In the genomic region with DNA sequence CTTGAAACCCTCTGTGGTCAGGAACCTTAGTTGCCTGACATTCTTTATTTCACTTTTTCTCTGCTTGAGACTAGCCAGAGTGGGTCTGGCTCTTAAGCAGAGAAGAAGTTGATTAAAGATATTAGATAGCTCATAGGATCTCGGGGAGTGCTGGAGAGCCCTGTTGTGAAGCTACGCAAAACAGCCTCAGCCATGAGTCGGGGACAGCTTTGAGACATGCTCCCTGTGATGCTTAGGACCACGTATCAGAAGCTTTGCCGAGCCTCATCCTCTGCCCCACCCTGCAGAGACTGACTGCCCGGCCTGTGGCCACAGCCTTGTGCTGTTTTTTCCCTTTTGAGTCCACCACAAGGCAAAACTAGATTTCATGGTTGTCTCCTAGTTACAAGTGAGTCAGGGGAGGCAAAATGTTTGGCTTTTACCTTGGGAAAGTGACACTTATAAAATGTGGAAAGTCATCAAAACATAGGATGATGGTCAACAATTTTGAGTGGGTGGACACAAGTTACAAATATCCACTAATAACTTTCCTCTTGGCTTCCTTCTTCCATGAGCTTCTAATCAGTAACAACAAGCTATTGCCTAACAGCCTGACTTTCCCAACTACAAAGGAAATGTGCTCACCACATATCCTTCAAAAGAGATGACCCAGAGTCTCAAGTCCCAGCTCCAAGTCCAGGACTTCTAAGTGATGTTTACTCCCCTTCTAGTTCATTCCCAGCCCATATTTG, we compare ENCODE assay signal across 8 cellular contexts.
DNase-seq lines count a peak whose midpoint lies in the region; ATAC-seq, FAIRE-seq and TF ChIP-seq lines count a peak whose summit lies in the region.
"Had no signal": no experiment of that assay in that cellular context is flagged by ENCODE, and none has a peak within 500 bp of the region (broad histone marks: within the 10 kb centered on the region; RNA-seq: fewer than 3 reads in every experiment).

No MANE protein-coding gene starts in this region.

- H3K27me3 Mint-ChIP-seq in activated CD4-positive, alpha-beta memory T cell treated with anti-CD3 and anti-CD28 coated beads, Interleukin-2, amount 10 ng/mL, durations not matched to agents 7 days and 5 days, result no peaks in the 10 kb centered on the region
- H3K27me3 Mint-ChIP-seq in GM23338 (ENCODE audit: insufficient read depth, low read depth, poor library complexity), result no peaks in the 10 kb centered on the region

- intact Hi-C loops in lower lobe of right lung (cut with DNase I), result no loop called here

- H3K4me1 Mint-ChIP-seq in activated CD4-positive, alpha-beta memory T cell treated with anti-CD3 and anti-CD28 coated beads, Interleukin-2, amount 10 ng/mL, durations not matched to agents 7 days and 5 days, result peaks cover 45% of the 10 kb centered on the region
- peaks cover 10% of the 10 kb centered on the region for H3K4me1 Mint-ChIP-seq in GM23338

- no peak for TF ChIP-seq EP300 in upper lobe of left lung (IDR thresholded peaks at IDR 0.05)

- H3K79me2 ChIP-seq in GM23338 (replicated peaks; ENCODE audit: insufficient read depth), result no peaks in the 10 kb centered on the region

- TF ChIP-seq CTCF in coronary artery (IDR thresholded peaks at IDR 0.05), result no peak
- TF ChIP-seq CTCF in lower lobe of right lung (IDR thresholded peaks at IDR 0.05), result no peak
- no peak for TF ChIP-seq CTCF in upper lobe of left lung (IDR thresholded peaks at IDR 0.05)
- TF ChIP-seq CTCF in GM23338 (conservative IDR thresholded peaks at IDR 0.05; ENCODE audit: low read depth in 2 of 2), result no peak

- no peak overlapping the region for H2AFZ ChIP-seq in GM23338

- peak; percentile 65 to 70 for ATAC-seq in lower lobe of right lung
- ATAC-seq in upper lobe of left lung (ENCODE audit: low FRiP score in 2 of 2), result peak; percentile 68 to 96
- no peak for ATAC-seq in GM23338

- H3K27ac ChIP-seq in coronary artery (peak overlapping the region; percentile 78 to 82), lower lobe of right lung (peak overlapping the region; percentile 69), upper lobe of left lung (peak overlapping the region in 3 of 4 donors; percentile 34 to 70 (median 64)), GM23338 (ENCODE audit: low read depth) (no peak overlapping the region)

- peak; percentile 54 for DNase-seq in M059J (ENCODE audit: low read depth)
- no peak for DNase-seq in coronary artery (ENCODE audit: low spot score)
- no peak for DNase-seq in lower lobe of right lung
- no peak for DNase-seq in upper lobe of left lung
- no peak for DNase-seq in HTR-8/SVneo (ENCODE audit: insufficient read length, low spot score)
- no peak for DNase-seq in activated CD4-positive, alpha-beta memory T cell treated with anti-CD3 and anti-CD28 coated beads, Interleukin-2, amount 10 ng/mL, durations not matched to agents 7 days and 5 days
- DNase-seq in GM23338 (ENCODE audit: low spot score), result no peak

- H3K36me3 ChIP-seq in lower lobe of right lung (no peaks in the 10 kb centered on the region), upper lobe of left lung (peaks cover 0 to 5% (median 0%) of the 10 kb centered on the region in 4 donors), GM23338 (ENCODE audit: insufficient read depth) (no peaks in the 10 kb centered on the region)
- H3K36me3 ChIP-seq: HAP-1 had no signal

- no peak for FAIRE-seq in HTR-8/SVneo (lab: Jason Lieb, UNC)

- H3K9me2 ChIP-seq in GM23338 (ENCODE audit: insufficient read depth), result peaks cover 16% of the 10 kb centered on the region; the same call in 1 of the 2 replicates

- no peaks in the 10 kb centered on the region for H3K9me3 Mint-ChIP-seq in activated CD4-positive, alpha-beta memory T cell treated with anti-CD3 and anti-CD28 coated beads, Interleukin-2, amount 10 ng/mL, durations not matched to agents 7 days and 5 days
- H3K9me3 Mint-ChIP-seq in GM23338, result no peaks in the 10 kb centered on the region

- no peak overlapping the region for H3K4me3 ChIP-seq in coronary artery
- H3K4me3 ChIP-seq in lower lobe of right lung, result no peak overlapping the region
- no peak overlapping the region for H3K4me3 ChIP-seq in upper lobe of left lung
- no peak overlapping the region for H3K4me3 ChIP-seq in GM23338
- H3K4me3 ChIP-seq: HAP-1 had no signal

- H4K20me1 ChIP-seq in GM23338 (replicated peaks; ENCODE audit: insufficient read depth), result no peaks in the 10 kb centered on the region

- CTCF ChIA-PET in activated CD4-positive, alpha-beta memory T cell treated with anti-CD3 and anti-CD28 coated beads, Interleukin-2, amount 10 ng/mL, durations not matched to agents 7 days and 5 days (lab: Charles Lee), result interaction anchor here (0.6 kb wide), 1 partner anchor 119 kb away, joined by 4 read pairs; no protein-coding TSS in a partner anchor

- 64 to 89% methylated on average over 4 to 6 of the region's 6 CpGs for WGBS in upper lobe of left lung, 2 donors

- H3K4me1 ChIP-seq in lower lobe of right lung (peaks cover 6% of the 10 kb centered on the region), upper lobe of left lung (peaks cover 0 to 11% (median 0%) of the 10 kb centered on the region in 4 donors), GM23338 (ENCODE audit: insufficient read depth) (no peaks in the 10 kb centered on the region)

- no peaks in the 10 kb centered on the region for H3K27me3 ChIP-seq in lower lobe of right lung (ENCODE audit: low read depth)
- H3K27me3 ChIP-seq in upper lobe of left lung, result no peaks in the 10 kb centered on the region
- no peaks in the 10 kb centered on the region for H3K27me3 ChIP-seq in GM23338 (ENCODE audit: insufficient read depth)

- no peaks in the 10 kb centered on the region for H3K9me3 ChIP-seq in lower lobe of right lung
- no peaks in the 10 kb centered on the region for H3K9me3 ChIP-seq in upper lobe of left lung
- H3K9me3 ChIP-seq: HAP-1 had no signal

- no peaks in the 10 kb centered on the region for H3F3A ChIP-seq in GM23338 (replicated peaks; ENCODE audit: low read depth)

- peaks cover 17% of the 10 kb centered on the region for H3K36me3 Mint-ChIP-seq in activated CD4-positive, alpha-beta memory T cell treated with anti-CD3 and anti-CD28 coated beads, Interleukin-2, amount 10 ng/mL, durations not matched to agents 7 days and 5 days (ENCODE audit: low read depth)
- peaks cover 28% of the 10 kb centered on the region for H3K36me3 Mint-ChIP-seq in GM23338 (ENCODE audit: low read depth)

- no peak overlapping the region for H3K4me3 Mint-ChIP-seq in activated CD4-positive, alpha-beta memory T cell treated with anti-CD3 and anti-CD28 coated beads, Interleukin-2, amount 10 ng/mL, durations not matched to agents 7 days and 5 days
- no peak overlapping the region for H3K4me3 Mint-ChIP-seq in GM23338

- TF ChIP-seq POLR2A in upper lobe of left lung (IDR thresholded peaks at IDR 0.05), result no peak

- POLR2A ChIA-PET in activated CD4-positive, alpha-beta memory T cell treated with anti-CD3 and anti-CD28 coated beads, Interleukin-2, amount 10 ng/mL, durations not matched to agents 7 days and 5 days (lab: Charles Lee), result no interaction called here

- no peak overlapping the region for H3K4me2 ChIP-seq in GM23338

- no peak overlapping the region for H3K27ac Mint-ChIP-seq in activated CD4-positive, alpha-beta memory T cell treated with anti-CD3 and anti-CD28 coated beads, Interleukin-2, amount 10 ng/mL, durations not matched to agents 7 days and 5 days
- no peak overlapping the region for H3K27ac Mint-ChIP-seq in GM23338

TF ChIP-seq in GM23338, 12 proteins besides CTCF, POLR2A, EP300 and RAD21 (continues in another document):
- TF ChIP-seq ZNF331 (CRISPR knock-in tag; IDR thresholded peaks at IDR 0.05; ENCODE audit: low read depth), result no peak
- TF ChIP-seq POLR2AphosphoS5 (IDR thresholded peaks at IDR 0.05; ENCODE audit: low read depth), result no peak
- TF ChIP-seq JUNB (IDR thresholded peaks at IDR 0.05; ENCODE audit: unreplicated experiment), result no peak
- TF ChIP-seq NANOG (IDR thresholded peaks at IDR 0.05; ENCODE audit: borderline replicate concordance), result no peak
- no peak for TF ChIP-seq ZNF114 (CRISPR knock-in tag; IDR thresholded peaks at IDR 0.05)
- no peak for TF ChIP-seq EZH2 (IDR thresholded peaks at IDR 0.05; ENCODE audit: low read depth, unreplicated experiment)
- no peak for TF ChIP-seq STAT1 (IDR thresholded peaks at IDR 0.05; ENCODE audit: unreplicated experiment)
- TF ChIP-seq, protein P1, sequence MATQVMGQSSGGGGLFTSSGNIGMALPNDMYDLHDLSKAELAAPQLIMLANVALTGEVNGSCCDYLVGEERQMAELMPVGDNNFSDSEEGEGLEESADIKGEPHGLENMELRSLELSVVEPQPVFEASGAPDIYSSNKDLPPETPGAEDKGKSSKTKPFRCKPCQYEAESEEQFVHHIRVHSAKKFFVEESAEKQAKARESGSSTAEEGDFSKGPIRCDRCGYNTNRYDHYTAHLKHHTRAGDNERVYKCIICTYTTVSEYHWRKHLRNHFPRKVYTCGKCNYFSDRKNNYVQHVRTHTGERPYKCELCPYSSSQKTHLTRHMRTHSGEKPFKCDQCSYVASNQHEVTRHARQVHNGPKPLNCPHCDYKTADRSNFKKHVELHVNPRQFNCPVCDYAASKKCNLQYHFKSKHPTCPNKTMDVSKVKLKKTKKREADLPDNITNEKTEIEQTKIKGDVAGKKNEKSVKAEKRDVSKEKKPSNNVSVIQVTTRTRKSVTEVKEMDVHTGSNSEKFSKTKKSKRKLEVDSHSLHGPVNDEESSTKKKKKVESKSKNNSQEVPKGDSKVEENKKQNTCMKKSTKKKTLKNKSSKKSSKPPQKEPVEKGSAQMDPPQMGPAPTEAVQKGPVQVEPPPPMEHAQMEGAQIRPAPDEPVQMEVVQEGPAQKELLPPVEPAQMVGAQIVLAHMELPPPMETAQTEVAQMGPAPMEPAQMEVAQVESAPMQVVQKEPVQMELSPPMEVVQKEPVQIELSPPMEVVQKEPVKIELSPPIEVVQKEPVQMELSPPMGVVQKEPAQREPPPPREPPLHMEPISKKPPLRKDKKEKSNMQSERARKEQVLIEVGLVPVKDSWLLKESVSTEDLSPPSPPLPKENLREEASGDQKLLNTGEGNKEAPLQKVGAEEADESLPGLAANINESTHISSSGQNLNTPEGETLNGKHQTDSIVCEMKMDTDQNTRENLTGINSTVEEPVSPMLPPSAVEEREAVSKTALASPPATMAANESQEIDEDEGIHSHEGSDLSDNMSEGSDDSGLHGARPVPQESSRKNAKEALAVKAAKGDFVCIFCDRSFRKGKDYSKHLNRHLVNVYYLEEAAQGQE (IDR thresholded peaks at IDR 0.05; ENCODE audit: unreplicated experiment), result no peak
- TF ChIP-seq, protein P2, sequence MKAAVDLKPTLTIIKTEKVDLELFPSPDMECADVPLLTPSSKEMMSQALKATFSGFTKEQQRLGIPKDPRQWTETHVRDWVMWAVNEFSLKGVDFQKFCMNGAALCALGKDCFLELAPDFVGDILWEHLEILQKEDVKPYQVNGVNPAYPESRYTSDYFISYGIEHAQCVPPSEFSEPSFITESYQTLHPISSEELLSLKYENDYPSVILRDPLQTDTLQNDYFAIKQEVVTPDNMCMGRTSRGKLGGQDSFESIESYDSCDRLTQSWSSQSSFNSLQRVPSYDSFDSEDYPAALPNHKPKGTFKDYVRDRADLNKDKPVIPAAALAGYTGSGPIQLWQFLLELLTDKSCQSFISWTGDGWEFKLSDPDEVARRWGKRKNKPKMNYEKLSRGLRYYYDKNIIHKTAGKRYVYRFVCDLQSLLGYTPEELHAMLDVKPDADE (IDR thresholded peaks at IDR 0.05), result no peak
- TF ChIP-seq EZH2phosphoT487 (IDR thresholded peaks at IDR 0.05; ENCODE audit: unreplicated experiment), result no peak
